In the genomic region with DNA sequence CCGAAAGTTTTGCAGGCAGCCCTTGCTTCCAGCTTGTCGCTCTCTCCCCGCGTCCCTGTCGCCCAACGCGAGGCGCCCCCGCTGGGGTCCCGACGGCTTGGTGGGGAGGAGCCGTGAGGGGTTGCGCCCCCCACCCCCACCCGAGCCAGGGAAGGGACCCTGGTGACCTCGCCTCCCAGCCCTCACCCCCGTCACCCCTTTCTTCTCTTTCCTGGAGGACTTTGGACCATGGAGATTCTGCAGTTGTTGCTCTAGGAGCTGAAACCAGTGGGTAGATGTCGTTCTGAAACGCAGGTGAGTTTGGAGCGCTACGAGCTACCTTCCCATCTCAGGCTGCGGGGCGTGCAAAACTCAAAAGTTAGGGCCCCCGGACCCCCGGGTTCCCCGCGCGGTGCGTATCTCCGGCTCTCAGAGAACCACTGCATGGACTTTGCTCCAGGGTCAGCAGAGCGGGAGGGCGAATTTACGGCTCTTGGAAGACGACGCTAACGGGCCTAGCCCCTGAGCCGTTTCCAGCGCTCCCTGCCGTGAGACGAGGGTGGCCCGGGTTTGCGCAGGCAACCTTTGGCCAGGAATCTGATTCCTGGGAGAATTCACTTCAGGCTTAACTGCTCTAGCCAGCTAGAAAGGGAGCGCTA, we compare ENCODE assay signal across 8 cellular contexts. TPM values are rescaled to one million over a fixed set of nuclear protein-coding genes. Genes with fewer than 3 reads are reported as not detected.
DNase-seq lines count a peak whose midpoint lies in the region; ATAC-seq, FAIRE-seq and TF ChIP-seq lines count a peak whose summit lies in the region.

No MANE protein-coding gene starts in this region.

- peak overlapping the region; percentile 57 for H3K18ac ChIP-seq in H9 (ENCODE audit: insufficient read length, low read depth, low read length)

- no peak overlapping the region for H3T11ph ChIP-seq in H9 (ENCODE audit: low read length)

- no CpG with 5 or more reads among the region's 42 CpGs for WGBS in H9 (ENCODE audit: extremely low coverage, insufficient read length, low lambda C conversion rate)

- no peak overlapping the region for H2AFZ ChIP-seq in H9 (ENCODE audit: low read length)

- no peaks in the 10 kb centered on the region for H3K79me1 ChIP-seq in H9 (ENCODE audit: insufficient read depth, low read depth, low read length, poor library complexity, severe bottlenecking)

- peaks cover 21% of the 10 kb centered on the region for H3K27me3 Mint-ChIP-seq in H9 (ENCODE audit: low read depth)
- no peaks in the 10 kb centered on the region for H3K27me3 Mint-ChIP-seq in central memory CD8-positive, alpha-beta T cell
- H3K27me3 Mint-ChIP-seq in stimulated activated memory B cell treated with anti-CD40 and anti-IgM and Interleukin-4, amounts not matched to agents 10 μg/mL and 1 μg/mL and 100 μg/mL, for 72 hours = no peaks in the 10 kb centered on the region

- H2BK15ac ChIP-seq in H9 (ENCODE audit: low read depth, low read length) = no peak overlapping the region

- peaks cover 20 to 27% (median 22%) of the 10 kb centered on the region in 3 experiments for H3K36me3 Mint-ChIP-seq in H9 (ENCODE audit: insufficient read depth in 1 of 3, low read depth in 3 of 3)
- peaks cover 11% of the 10 kb centered on the region for H3K36me3 Mint-ChIP-seq in central memory CD8-positive, alpha-beta T cell (ENCODE audit: insufficient read depth)
- no peaks in the 10 kb centered on the region for H3K36me3 Mint-ChIP-seq in stimulated activated memory B cell treated with anti-CD40 and anti-IgM and Interleukin-4, amounts not matched to agents 10 μg/mL and 1 μg/mL and 100 μg/mL, for 72 hours

- H4K20me1 ChIP-seq in H9 (ENCODE audit: control insufficient read depth, insufficient read depth, insufficient read length) = no peaks in the 10 kb centered on the region

- H3K23ac ChIP-seq in H9 (ENCODE audit: insufficient read length, low read depth, low read length) = no peak overlapping the region

- H3K4me2 ChIP-seq in H9 (ENCODE audit: insufficient read depth, insufficient read length, low read length) = peak overlapping the region; percentile 87

- no peaks in the 10 kb centered on the region for H3K9me3 ChIP-seq in H9 (ENCODE audit: control insufficient read depth, low read depth, low read length)

- peak overlapping the region; percentile 59 for H3K9ac ChIP-seq in H9 (ENCODE audit: extremely low read depth, insufficient read length, low read length)

- H3K27ac ChIP-seq in H9 (ENCODE audit: insufficient read length, low read depth, low read length) = no peak overlapping the region

- peak overlapping the region; percentile 74 for H3K14ac ChIP-seq in H9 (ENCODE audit: insufficient read depth, low read length)

- H3K23me2 ChIP-seq in H9 (ENCODE audit: insufficient read length, low read depth, low read length, poor library complexity, severe bottlenecking) = peaks cover 19% of the 10 kb centered on the region

- no peak overlapping the region for H3K4ac ChIP-seq in H9 (ENCODE audit: low read depth, low read length)

- no peak overlapping the region for H4K5ac ChIP-seq in H9 (ENCODE audit: insufficient read length, low read depth, low read length)

- H3K9me3 Mint-ChIP-seq in H9 = no peaks in the 10 kb centered on the region
- H3K9me3 Mint-ChIP-seq in central memory CD8-positive, alpha-beta T cell = no peaks in the 10 kb centered on the region
- H3K9me3 Mint-ChIP-seq in stimulated activated memory B cell treated with anti-CD40 and anti-IgM and Interleukin-4, amounts not matched to agents 10 μg/mL and 1 μg/mL and 100 μg/mL, for 72 hours = no peaks in the 10 kb centered on the region

- H3K79me2 ChIP-seq in H9 (ENCODE audit: insufficient read depth, low read length) = peaks cover 3% of the 10 kb centered on the region; the same call in 1 of the 2 replicates

- peaks cover 10% of the 10 kb centered on the region for H3K4me1 ChIP-seq in H9 (ENCODE audit: insufficient read depth, low read length)

- no peak overlapping the region for H2BK5ac ChIP-seq in H9 (ENCODE audit: insufficient read length, low read length)

- H3K4me3 Mint-ChIP-seq in H9 = peak overlapping the region; percentile 77 to 94
- peak overlapping the region; percentile 84 for H3K4me3 Mint-ChIP-seq in central memory CD8-positive, alpha-beta T cell
- peak overlapping the region; percentile 80 for H3K4me3 Mint-ChIP-seq in stimulated activated memory B cell treated with anti-CD40 and anti-IgM and Interleukin-4, amounts not matched to agents 10 μg/mL and 1 μg/mL and 100 μg/mL, for 72 hours

- no peak overlapping the region for H4K91ac ChIP-seq in H9 (ENCODE audit: insufficient read length, low read depth, low read length)

- H3K27me3 ChIP-seq in H9 (ENCODE audit: insufficient read depth, low read length) = peaks cover 3% of the 10 kb centered on the region; the same call in 1 of the 2 replicates

- no peak; the same call in 1 of the 2 replicates for TF ChIP-seq CTCF in AG10803 (conservative IDR thresholded peaks at IDR 0.05; ENCODE audit: low read length)
- TF ChIP-seq CTCF in H9 (conservative IDR thresholded peaks at IDR 0.05) = no peak

- peaks cover 34 to 36% of the 10 kb centered on the region in 2 experiments for H3K4me1 Mint-ChIP-seq in H9
- peaks cover 67% of the 10 kb centered on the region for H3K4me1 Mint-ChIP-seq in central memory CD8-positive, alpha-beta T cell
- peaks cover 27% of the 10 kb centered on the region for H3K4me1 Mint-ChIP-seq in stimulated activated memory B cell treated with anti-CD40 and anti-IgM and Interleukin-4, amounts not matched to agents 10 μg/mL and 1 μg/mL and 100 μg/mL, for 72 hours

- H2AK5ac ChIP-seq in H9 (ENCODE audit: insufficient read length, low read length) = no peak overlapping the region

- peak; percentile 17 for ATAC-seq in central memory CD8-positive, alpha-beta T cell (replicated peaks; ENCODE audit: extremely low read depth, poor library complexity, severe bottlenecking)
- ATAC-seq in stimulated activated memory B cell treated with anti-CD40 and anti-IgM and Interleukin-4, amounts not matched to agents 10 μg/mL and 1 μg/mL and 100 μg/mL, for 72 hours = no peak

- no peak overlapping the region for H2BK20ac ChIP-seq in H9 (ENCODE audit: low read depth, low read length, poor library complexity, severe bottlenecking)

- DNase-seq in AG10803 (ENCODE audit: low read depth) = peak; percentile 40
- peak; percentile 64 for DNase-seq in H9
- DNase-seq in RPMI7951 (ENCODE audit: low read depth) = peak; percentile 61
- DNase-seq in central memory CD8-positive, alpha-beta T cell (ENCODE audit: low spot score in 2 of 2) = peak in 1 of 2 donors; percentile 17
- peak; percentile 86 for DNase-seq in left kidney (ENCODE audit: low read depth, low spot score)
- DNase-seq in GM19239 (ENCODE audit: insufficient read length, low spot score) = no peak
- no peak for DNase-seq in HPDE6-E6E7 (ENCODE audit: extremely low spot score)

- peak overlapping the region; percentile 69 for H3K4me3 ChIP-seq in AG10803 (ENCODE audit: low read length)

- FAIRE-seq in GM19239 (lab: Jason Lieb, UNC) = no peak

- no peak overlapping the region for H3K56ac ChIP-seq in H9 (ENCODE audit: insufficient read length, low read depth, low read length)

- H2BK12ac ChIP-seq in H9 (ENCODE audit: insufficient read length, low read depth, low read length) = no peak overlapping the region

- no peak overlapping the region for H4K8ac ChIP-seq in H9 (replicated peaks; ENCODE audit: insufficient read length, low read depth, low read length)

- H2BK120ac ChIP-seq in H9 (ENCODE audit: low read depth, low read length, poor library complexity, severe bottlenecking) = no peak overlapping the region

- H3K27ac Mint-ChIP-seq in H9 = peak overlapping the region in 1 of 3 experiments; percentile 92; a peak in 2 of 7 replicates
- H3K27ac Mint-ChIP-seq in central memory CD8-positive, alpha-beta T cell (ENCODE audit: low read depth) = peak overlapping the region; percentile 77
- peak overlapping the region; percentile 59 for H3K27ac Mint-ChIP-seq in stimulated activated memory B cell treated with anti-CD40 and anti-IgM and Interleukin-4, amounts not matched to agents 10 μg/mL and 1 μg/mL and 100 μg/mL, for 72 hours

RNA-seq across cellular contexts. Expression of gene ATXN7L1, which starts 0.7 kb away (rescaled TPM):
- 22.0 and 24.3 TPM in 2 replicates for total RNA-seq in H9 (2021)
- 4.0 and 5.2 TPM in 2 replicates for total RNA-seq in RPMI7951 (2014; rRNA removed; shearing (Covaris generic))

Comparison
In these comparisons a context has a peak if more than half of its experiments do, and no peak if none do; other contexts are left out.
1. DNase-seq: peak in AG10803 (single experiment), H9 (single experiment), RPMI7951 (single experiment) and left kidney (single experiment); none in GM19239 (single experiment) and HPDE6-E6E7 (single experiment).
2. Peak in every context shown above with its lines, with median percentiles within 50 percentile points of each other: H3K4me3 Mint-ChIP-seq.